In genomic region chr20:48162621-48163020, GRCh38 we compare ENCODE assay signal across 19 cellular contexts.
DNase-seq lines count a peak whose midpoint lies in the region; ATAC-seq and TF ChIP-seq lines count a peak whose summit lies in the region.
"Had no signal": no experiment of that assay in that cellular context is flagged by ENCODE, and none has a peak within 500 bp of the region (broad histone marks: within the 10 kb centered on the region; RNA-seq: fewer than 3 reads in every experiment).

No MANE protein-coding gene starts in this region.

- intact Hi-C loops in posterior vena cava (cut with DNase I) = no loop called here
- intact Hi-C loops in stomach (cut with DNase I; ENCODE audit: low total_unique reads) = no loop called here
- intact Hi-C loops in Right ventricle myocardium inferior (cut with DNase I) = no loop called here

- no peak for DNase-seq in stimulated activated naive CD8-positive, alpha-beta T cell treated with anti-CD3 and anti-CD28 coated beads, Interleukin-15, amount 100 ng/mL, for 72 hours
- DNase-seq in stimulated activated naive CD8-positive, alpha-beta T cell treated with anti-CD3 and anti-CD28 coated beads, Interleukin-15, Interleukin-2, amounts not matched to agents 100 U/mL and 50 U/mL, for 24 hours = no peak
- DNase-seq in T-helper 17 cell (no peak), posterior vena cava (ENCODE audit: low spot score) (peak; percentile 37), stomach (no peak), Right ventricle myocardium inferior (ENCODE audit: missing footprints) (no peak)
- DNase-seq: Calu3; CD4-positive, alpha-beta T cell; COR-L47; DMS53; DMS79 treated with DMSO at 0.1 percent for 48 hours; GF-D8; H9 had no signal

- no peak for TF ChIP-seq POLR2A in stomach (IDR thresholded peaks at IDR 0.05)

- peaks cover 0 to 28% (median 0%) of the 10 kb centered on the region in 3 donors for H3K27me3 ChIP-seq in stomach
- H3K27me3 ChIP-seq: BLaER1 had no signal

- ATAC-seq in stimulated activated naive CD8-positive, alpha-beta T cell treated with anti-CD3 and anti-CD28 coated beads, Interleukin-15, amount 100 ng/mL, for 72 hours = no peak
- ATAC-seq in stimulated activated naive CD8-positive, alpha-beta T cell treated with anti-CD3 and anti-CD28 coated beads, Interleukin-15, Interleukin-2, amounts not matched to agents 100 U/mL and 50 U/mL, for 24 hours = no peak
- no peak for ATAC-seq in T-helper 17 cell
- ATAC-seq in Right ventricle myocardium inferior = no peak
- ATAC-seq: GM23338, HCT116 had no signal

- H3K9me3 Mint-ChIP-seq in stimulated activated naive CD8-positive, alpha-beta T cell treated with anti-CD3 and anti-CD28 coated beads, Interleukin-15, amount 100 ng/mL, for 72 hours = no peaks in the 10 kb centered on the region
- H3K9me3 Mint-ChIP-seq: CD4-positive, alpha-beta T cell had no signal

- H3K36me3 Mint-ChIP-seq in T-helper 17 cell (ENCODE audit: low read depth) = no peaks in the 10 kb centered on the region

- no peaks in the 10 kb centered on the region for H3K4me1 Mint-ChIP-seq in stimulated activated naive CD8-positive, alpha-beta T cell treated with anti-CD3 and anti-CD28 coated beads, Interleukin-15, amount 100 ng/mL, for 72 hours
- H3K4me1 Mint-ChIP-seq in T-helper 17 cell = peaks cover 6% of the 10 kb centered on the region
- H3K4me1 Mint-ChIP-seq: B cell had no signal

- no peak for TF ChIP-seq CTCF in stomach (IDR thresholded peaks at IDR 0.05)

- H3K27ac ChIP-seq in stomach = no peak overlapping the region
- H3K27ac ChIP-seq: 22Rv1, BLaER1, C4-2B had no signal

- H3K9me3 ChIP-seq in T-helper 17 cell (ENCODE audit: control insufficient read depth, low read length, poor library complexity, severe bottlenecking) (no peaks in the 10 kb centered on the region), stomach (no peaks in the 10 kb centered on the region)
- H3K9me3 ChIP-seq: BLaER1 had no signal

- 83 to 92% (median 88%) methylated on average over 13 of the region's 13 CpGs for WGBS in stomach, 5 donors

- H3K4me3 Mint-ChIP-seq in stimulated activated naive CD8-positive, alpha-beta T cell treated with anti-CD3 and anti-CD28 coated beads, Interleukin-15, amount 100 ng/mL, for 72 hours = no peak overlapping the region
- H3K4me3 Mint-ChIP-seq in T-helper 17 cell = no peak overlapping the region
- H3K4me3 Mint-ChIP-seq: B cell; CD4-positive, alpha-beta T cell; GM23338; H9 had no signal

- H3K27me3 Mint-ChIP-seq in stimulated activated naive CD8-positive, alpha-beta T cell treated with anti-CD3 and anti-CD28 coated beads, Interleukin-15, amount 100 ng/mL, for 72 hours = peaks cover 8% of the 10 kb centered on the region
- peaks cover 70% of the 10 kb centered on the region for H3K27me3 Mint-ChIP-seq in T-helper 17 cell

- H3K27ac Mint-ChIP-seq in stimulated activated naive CD8-positive, alpha-beta T cell treated with anti-CD3 and anti-CD28 coated beads, Interleukin-15, amount 100 ng/mL, for 72 hours = peak overlapping the region; percentile 28 to 59
- peak overlapping the region; percentile 16 for H3K27ac Mint-ChIP-seq in T-helper 17 cell
- H3K27ac Mint-ChIP-seq: B cell; CD4-positive, alpha-beta T cell; GM23338; H9 had no signal

- no peak overlapping the region for H3K4me3 ChIP-seq in stomach
- H3K4me3 ChIP-seq: BLaER1, GM23338 had no signal

- H3K4me1 ChIP-seq in stomach = peaks cover 0 to 6% (median 0%) of the 10 kb centered on the region in 4 donors

- TF ChIP-seq EP300 in stomach (IDR thresholded peaks at IDR 0.05) = no peak

- H3K36me3 ChIP-seq in stomach = no peaks in the 10 kb centered on the region
- H3K36me3 ChIP-seq: BLaER1 had no signal
